Comparison of ENCODE assay signal across 10 cellular contexts in genomic region chr20:52410182-52410647, GRCh38.
DNase-seq lines count a peak whose midpoint lies in the region; ATAC-seq and TF ChIP-seq lines count a peak whose summit lies in the region.
"Had no signal": no experiment of that assay in that cellular context is flagged by ENCODE, and none has a peak within 500 bp of the region (broad histone marks: within the 10 kb centered on the region; RNA-seq: fewer than 3 reads in every experiment).

No MANE protein-coding gene starts in this region.

- no peak overlapping the region for H3K4me3 ChIP-seq in neuronal stem cell (ENCODE audit: low read length in 2 of 2)
- H3K4me3 ChIP-seq: sigmoid colon had no signal

- no peak overlapping the region for H3K9ac ChIP-seq in neuronal stem cell (ENCODE audit: low read depth, low read length, poor library complexity)

- no peaks in the 10 kb centered on the region for H3K79me1 ChIP-seq in neuronal stem cell (ENCODE audit: low read depth, low read length)

- H3K4ac ChIP-seq in neuronal stem cell (ENCODE audit: low read length), result no peak overlapping the region

- H2BK15ac ChIP-seq in neuronal stem cell (ENCODE audit: low read length), result no peak overlapping the region

- DNase-seq in CD14-positive monocyte (ENCODE audit: low spot score), result peak; percentile 49
- peak; percentile 29 to 80 (median 62) for DNase-seq in T-cell
- DNase-seq in activated naive CD4-positive, alpha-beta T cell treated with anti-CD3 and anti-CD28 coated beads, Interleukin-2, amount 50 U/mL, for 72 hours (ENCODE audit: low spot score in 2 of 2), result peak in 1 of 2 donors; percentile 43
- DNase-seq in neuronal stem cell (ENCODE audit: low spot score), result no peak
- no peak for DNase-seq in SHP77 treated with DMSO at 0.1 percent for 48 hours (lab: John Stamatoyannopoulos, UW)
- DNase-seq in NCI-H1048 (lab: John Stamatoyannopoulos, UW), result no peak
- no peak for DNase-seq in GM20000 (ENCODE audit: low spot score)
- DNase-seq: sigmoid colon had no signal

- H3K36me3 Mint-ChIP-seq in CD14-positive monocyte (peaks cover 0 to 2% of the 10 kb centered on the region in 2 donors), T-cell (peaks cover 14% of the 10 kb centered on the region)
- H3K36me3 Mint-ChIP-seq in activated naive CD4-positive, alpha-beta T cell treated with anti-CD3 and anti-CD28 coated beads, Interleukin-2, amount 50 U/mL, for 72 hours, result peaks cover 28 to 31% of the 10 kb centered on the region in 2 donors

- H3K23ac ChIP-seq in neuronal stem cell (ENCODE audit: low read depth, low read length, poor library complexity), result no peak overlapping the region

- H2BK12ac ChIP-seq in neuronal stem cell (ENCODE audit: low read length), result no peak overlapping the region

- peak overlapping the region; percentile 76 for H3K18ac ChIP-seq in neuronal stem cell (ENCODE audit: low read length)

- no peak overlapping the region for H3K27ac ChIP-seq in neuronal stem cell (replicated peaks; ENCODE audit: low read length)
- H3K27ac ChIP-seq: epithelial cell of prostate had no signal

- ATAC-seq in T-cell (replicated peaks in 1 of 4), result peak; percentile 86 to 93 (median 92)
- ATAC-seq in activated naive CD4-positive, alpha-beta T cell treated with anti-CD3 and anti-CD28 coated beads, Interleukin-2, amount 50 U/mL, for 72 hours, result peak; percentile 75 to 83
- ATAC-seq in HG03196 (IDR thresholded peaks at IDR 0.05; ENCODE audit: unreplicated experiment), result no peak

- CTCF ChIA-PET in T-cell (lab: Charles Lee), result interaction anchor here in 1 of 2 donors (0.9 to 2.0 kb wide), 6 partner anchors 23 to 1798 kb away, joined by 3 to 6 read pairs (median 4); partner anchors contain the start of gene PFDN4

- H3K9me3 Mint-ChIP-seq in CD14-positive monocyte (peaks cover 5 to 36% (median 21%) of the 10 kb centered on the region in 7 donors), T-cell (peaks cover 5 to 26% (median 8%) of the 10 kb centered on the region in 3 donors)
- H3K9me3 Mint-ChIP-seq in activated naive CD4-positive, alpha-beta T cell treated with anti-CD3 and anti-CD28 coated beads, Interleukin-2, amount 50 U/mL, for 72 hours, result peaks cover 20% of the 10 kb centered on the region in 2 donors

- intact Hi-C loops in CD14-positive monocyte (cut with micrococcal nuclease), result no loop called here

- H3K36me3 ChIP-seq in neuronal stem cell (replicated peaks in 1 of 2; ENCODE audit: control insufficient read depth in 2 of 2, insufficient read depth in 2 of 2, low read length in 2 of 2), result no peaks in the 10 kb centered on the region
- H3K36me3 ChIP-seq: sigmoid colon had no signal

- H4K8ac ChIP-seq in neuronal stem cell (ENCODE audit: low read depth, low read length), result no peak overlapping the region

- POLR2A ChIA-PET in T-cell (lab: Charles Lee), result interaction anchor here (0.6 to 2.0 kb wide), 12 partner anchors 9 to 1071 kb away, joined by 3 to 16 read pairs (median 3); no protein-coding TSS in a partner anchor

- H3K27me3 Mint-ChIP-seq in CD14-positive monocyte (ENCODE audit: low read depth in 3 of 3) (peaks cover 0 to 5% (median 1%) of the 10 kb centered on the region in 3 donors), T-cell (no peaks in the 10 kb centered on the region)

- H3K4me1 Mint-ChIP-seq in CD14-positive monocyte (peaks cover 52% of the 10 kb centered on the region), T-cell (peaks cover 66 to 85% (median 80%) of the 10 kb centered on the region in 3 donors)

- H3K4me1 ChIP-seq in neuronal stem cell (ENCODE audit: control insufficient read depth in 2 of 2, insufficient read depth in 1 of 2, low read depth in 1 of 2, low read length in 2 of 2), result peaks cover 4 to 6% of the 10 kb centered on the region in 2 donors

- no peaks in the 10 kb centered on the region for H3K9me3 ChIP-seq in neuronal stem cell (replicated peaks in 1 of 2; ENCODE audit: control insufficient read depth in 2 of 2, insufficient read depth in 1 of 2, low read depth in 1 of 2, low read length in 2 of 2)
- H3K9me3 ChIP-seq: sigmoid colon had no signal

- no peak overlapping the region for H2BK5ac ChIP-seq in neuronal stem cell (ENCODE audit: low read length)

- H3K4me3 Mint-ChIP-seq in CD14-positive monocyte (peak overlapping the region in 1 of 2 donors; percentile 31), T-cell (peak overlapping the region; percentile 65 to 73 (median 71))

- H3K27me3 ChIP-seq in neuronal stem cell (ENCODE audit: control insufficient read depth in 3 of 3, insufficient read depth in 3 of 3, low read depth in 1 of 3, low read length in 3 of 3), result no peaks in the 10 kb centered on the region
- H3K27me3 ChIP-seq: sigmoid colon had no signal

- WGBS in neuronal stem cell (ENCODE audit: extremely low coverage in 2 of 2, insufficient read length in 2 of 2, insufficient replicate concordance in 1 of 2), 2 donors, result no CpG with 5 or more reads among the region's 11 CpGs

- H2AFZ ChIP-seq in neuronal stem cell (ENCODE audit: low read length), result no peak overlapping the region

- H2AK5ac ChIP-seq in neuronal stem cell (ENCODE audit: low read depth, low read length), result no peak overlapping the region

- no peak overlapping the region for H3K14ac ChIP-seq in neuronal stem cell (ENCODE audit: low read length)

- H3K27ac Mint-ChIP-seq in CD14-positive monocyte (peak overlapping the region; percentile 78 to 97 (median 94)), T-cell (peak overlapping the region; percentile 99)
- H3K27ac Mint-ChIP-seq in activated naive CD4-positive, alpha-beta T cell treated with anti-CD3 and anti-CD28 coated beads, Interleukin-2, amount 50 U/mL, for 72 hours, result peak overlapping the region; percentile 48 to 88

- TF ChIP-seq CTCF in CD14-positive monocyte (IDR thresholded peaks at IDR 0.05), result no peak
- no peak for TF ChIP-seq CTCF in GM20000 (IDR thresholded peaks at IDR 0.05; ENCODE audit: extremely low read depth, missing control alignments)

- H2BK120ac ChIP-seq in neuronal stem cell (ENCODE audit: low read depth, low read length), result no peak overlapping the region

- no peak overlapping the region for H4K91ac ChIP-seq in neuronal stem cell (ENCODE audit: low read depth, low read length, poor library complexity)

- no peak overlapping the region for H3K4me2 ChIP-seq in neuronal stem cell (ENCODE audit: insufficient read depth, low read length, poor library complexity, severe bottlenecking)

Comparison
In these comparisons a context has a peak if more than half of its experiments do, and no peak if none do; other contexts are left out.
1. DNase-seq: peak in CD14-positive monocyte (single experiment) and T-cell (34 of 34); none in neuronal stem cell (single experiment), SHP77 treated with DMSO at 0.1 percent for 48 hours (single experiment), NCI-H1048 (single experiment) and GM20000 (single experiment).
2. Peak in every context shown above with its lines, with median percentiles within 50 percentile points of each other: H3K27ac Mint-ChIP-seq.